Comparison of ENCODE assay signal across 8 cellular contexts in the genomic region with DNA sequence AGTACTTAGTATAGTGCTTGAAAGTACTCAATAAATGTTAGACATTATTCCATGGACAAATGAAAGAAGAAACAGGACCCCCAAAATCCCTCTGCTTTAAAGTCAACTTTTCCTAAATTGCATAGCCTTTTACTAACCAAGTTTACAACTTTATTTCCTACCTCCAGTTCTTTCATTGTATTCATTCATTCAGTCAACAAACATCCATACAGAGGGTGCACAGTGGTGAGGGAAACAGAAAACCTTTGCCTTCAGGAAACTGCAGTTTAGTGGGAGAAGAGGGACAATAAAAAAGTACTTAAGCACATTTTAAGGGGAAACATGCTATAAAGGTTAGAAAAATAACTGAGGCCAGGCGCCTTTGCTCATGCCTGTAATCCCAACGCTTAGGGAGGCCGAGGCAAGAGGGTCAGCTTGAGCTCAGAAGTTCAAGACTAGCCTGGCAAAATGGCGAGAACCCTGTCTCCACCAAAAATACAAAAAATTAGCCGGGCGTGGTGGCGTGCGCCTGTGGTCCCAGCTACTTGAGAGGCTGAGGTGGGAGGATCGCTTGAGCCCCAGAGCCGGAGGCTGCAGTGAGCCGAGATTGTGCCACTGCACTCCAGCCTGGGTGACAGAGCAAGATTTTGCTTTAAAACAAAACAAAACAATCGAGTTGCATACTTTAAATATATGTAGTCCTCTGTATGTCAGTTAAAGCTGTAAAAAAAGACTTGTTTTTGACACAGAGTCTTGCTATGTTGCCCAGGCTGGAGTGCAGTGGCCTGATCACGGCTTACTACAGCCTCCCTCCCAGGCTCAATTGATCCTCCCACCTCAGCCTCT. TPM values are rescaled to one million over a fixed set of nuclear protein-coding genes. Genes with fewer than 3 reads are reported as not detected.
DNase-seq lines count a peak whose midpoint lies in the region; ATAC-seq and TF ChIP-seq lines count a peak whose summit lies in the region.

No MANE protein-coding gene starts in this region.

- H3K36me3 Mint-ChIP-seq in chondrocyte (ENCODE audit: low read depth) = no peaks in the 10 kb centered on the region
- peaks cover 0 to 2% (median 0%) of the 10 kb centered on the region in 3 donors for H3K36me3 Mint-ChIP-seq in naive thymus-derived CD8-positive, alpha-beta T cell

- H3K36me3 ChIP-seq in KMS-11 (ENCODE audit: insufficient read depth) = no peaks in the 10 kb centered on the region

- H3K4me2 ChIP-seq in KMS-11 = peak overlapping the region; percentile 86

- ATAC-seq in naive thymus-derived CD8-positive, alpha-beta T cell = no peak
- ATAC-seq in GM21529 (IDR thresholded peaks at IDR 0.05; ENCODE audit: unreplicated experiment) = no peak

- DNase-seq in AG04450 (ENCODE audit: low read depth, low spot score) (no peak), chondrocyte (ENCODE audit: low spot score) (no peak), GF-D8 (lab: John Stamatoyannopoulos, UW) (no peak), SK-N-DZ (ENCODE audit: low spot score) (no peak), NCI-H187 treated with DMSO at 0.1 percent for 48 hours (lab: John Stamatoyannopoulos, UW) (no peak)
- no peak for DNase-seq in naive thymus-derived CD8-positive, alpha-beta T cell

- peak overlapping the region; percentile 98 for H3K27ac Mint-ChIP-seq in chondrocyte (ENCODE audit: unreplicated experiment)
- peak overlapping the region; percentile 94 to 100 (median 98) for H3K27ac Mint-ChIP-seq in naive thymus-derived CD8-positive, alpha-beta T cell

- no peak for TF ChIP-seq CTCF in AG04450 (IDR thresholded peaks at IDR 0.05; ENCODE audit: low read depth, low read length)
- no peak for TF ChIP-seq CTCF in KMS-11 (conservative IDR thresholded peaks at IDR 0.05; ENCODE audit: low read depth, low read length)
- no peak for TF ChIP-seq CTCF in chondrocyte (IDR thresholded peaks at IDR 0.05)

- H2AFZ ChIP-seq in KMS-11 (ENCODE audit: low read depth) = peak overlapping the region; percentile 42

- H3K4me3 ChIP-seq in AG04450 (ENCODE audit: low read depth, low read length) = peak overlapping the region; percentile 84
- no peak overlapping the region for H3K4me3 ChIP-seq in KMS-11 (IDR thresholded peaks at IDR 0.05; ENCODE audit: insufficient read depth, low read depth, low read length)

- POLR2A ChIA-PET in AG04450 (lab: Yijun Ruan, JAX) = interaction anchor here (2.3 kb wide), 1 partner anchor 76 kb away, joined by 6 read pairs; the partner anchor contains the start of gene RAB11A
- POLR2A ChIA-PET in naive thymus-derived CD8-positive, alpha-beta T cell (lab: Charles Lee) = interaction anchor here (0.6 to 6.2 kb wide), 10 partner anchors 13 to 76 kb away, joined by 3 to 97 read pairs (median 11); partner anchors contain the start of gene RAB11A

- no peaks in the 10 kb centered on the region for H4K20me1 ChIP-seq in KMS-11 (ENCODE audit: insufficient read depth)

- peaks cover 44% of the 10 kb centered on the region for H3K79me2 ChIP-seq in KMS-11 (ENCODE audit: insufficient read depth, low read depth)

- H3K9me3 ChIP-seq in AG04450 (ENCODE audit: control insufficient read depth, insufficient read depth, low read length) = no peaks in the 10 kb centered on the region; the same call in 1 of the 2 replicates

- H3K27me3 Mint-ChIP-seq in chondrocyte (ENCODE audit: low read depth) = no peaks in the 10 kb centered on the region
- no peaks in the 10 kb centered on the region for H3K27me3 Mint-ChIP-seq in naive thymus-derived CD8-positive, alpha-beta T cell

- H3K9ac ChIP-seq in KMS-11 = peak overlapping the region; percentile 85

- H3K27ac ChIP-seq in AG04450 (ENCODE audit: low read depth, low read length) (peak overlapping the region; percentile 90), KMS-11 (peak overlapping the region; percentile 97)

- H3K9me3 Mint-ChIP-seq in chondrocyte (ENCODE audit: low read depth) = no peaks in the 10 kb centered on the region
- H3K9me3 Mint-ChIP-seq in naive thymus-derived CD8-positive, alpha-beta T cell = no peaks in the 10 kb centered on the region

- CTCF ChIA-PET in AG04450 (lab: Charles Lee) = interaction anchor here (1.6 kb wide), 1 partner anchor 30 kb away, joined by 4 read pairs; no protein-coding TSS in a partner anchor

- H3K4me1 ChIP-seq in KMS-11 (ENCODE audit: low read depth, poor library complexity, severe bottlenecking) = peaks cover 70% of the 10 kb centered on the region

- peaks cover 29% of the 10 kb centered on the region for H3K4me1 Mint-ChIP-seq in chondrocyte (ENCODE audit: low read depth)
- peaks cover 13 to 50% (median 34%) of the 10 kb centered on the region in 4 donors for H3K4me1 Mint-ChIP-seq in naive thymus-derived CD8-positive, alpha-beta T cell

- peak overlapping the region; percentile 78 for H3K4me3 Mint-ChIP-seq in chondrocyte (ENCODE audit: unreplicated experiment)
- H3K4me3 Mint-ChIP-seq in naive thymus-derived CD8-positive, alpha-beta T cell = peak overlapping the region; percentile 85 to 99 (median 93)

- H3K27me3 ChIP-seq in AG04450 (ENCODE audit: control insufficient read depth, insufficient read depth, low read length) = no peaks in the 10 kb centered on the region
- no peaks in the 10 kb centered on the region for H3K27me3 ChIP-seq in KMS-11 (ENCODE audit: insufficient read depth, low read depth)

RNA-seq across cellular contexts. Expression of gene DENND4A, which starts 1.1 kb away (rescaled TPM):
- 15.2 and 19.1 TPM in 2 replicates for polyA plus RNA-seq in AG04450 (2011; rRNA removed)
- 23.2 and 46.0 TPM in 2 replicates for polyA minus RNA-seq in AG04450 (2011; rRNA and poly(A)+ RNA removed)
- 9.7 to 14.5 TPM (median 10.7 TPM) in 3 replicates for total RNA-seq in chondrocyte
- total RNA-seq in naive thymus-derived CD8-positive, alpha-beta T cell = 10 to 100 TPM; 58.4 to 62.9 TPM
- polyA plus RNA-seq in naive thymus-derived CD8-positive, alpha-beta T cell = 10 to 100 TPM in 2 of 3 donors, 1 to 10 TPM in 1; 9.3 to 12.0 (median 11.2) TPM
- 10.3 and 12.5 TPM in 2 replicates for polyA plus RNA-seq in SK-N-DZ (2014; cell fraction: cytosol; rRNA removed)
- 9.8 and 11.0 TPM in 2 replicates for polyA plus RNA-seq in SK-N-DZ (2014; cell fraction: nucleus; rRNA removed)
